In the genomic region with DNA sequence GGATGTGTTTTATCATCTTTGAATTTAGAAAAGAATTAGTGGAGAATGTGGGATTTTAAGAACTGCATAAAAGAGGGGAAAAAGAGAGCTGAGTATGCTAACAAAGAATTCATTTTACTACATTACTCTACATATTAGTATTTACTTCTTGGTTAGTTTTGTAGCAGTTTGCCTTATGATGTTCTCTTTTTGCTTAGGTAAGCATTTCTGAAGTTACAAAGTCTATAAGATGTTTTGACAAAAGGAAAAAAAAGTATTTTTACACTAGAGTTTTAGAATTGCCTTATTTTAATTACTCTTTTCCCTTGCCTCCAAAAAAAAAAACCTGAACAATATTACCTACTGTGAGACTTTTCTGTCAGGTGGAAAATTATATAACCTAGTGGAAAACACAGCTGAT, we compare ENCODE assay signal across 33 cellular contexts.
"Had no signal": no experiment of that assay in that cellular context is flagged by ENCODE, and none has a peak within 500 bp of the region (broad histone marks: within the 10 kb centered on the region; RNA-seq: fewer than 3 reads in every experiment).

No MANE protein-coding gene starts in this region.

- H3K27me3 ChIP-seq: adrenal gland, body of pancreas, brain microvascular endothelial cell, breast epithelium had no signal

- H3K36me3 ChIP-seq: adrenal gland, brain microvascular endothelial cell, breast epithelium had no signal

- H3K4me1 ChIP-seq: adrenal gland, body of pancreas, breast epithelium had no signal

- DNase-seq: activated B cell treated with CpG ODN at 0.5 μM for 24 hours; activated CD4-positive, alpha-beta memory T cell treated with anti-CD3 and anti-CD28 coated beads for 36 hours; activated CD4-positive, alpha-beta T cell treated with anti-CD3 and anti-CD28 coated beads for 4 hours; activated CD4-positive, alpha-beta T cell treated with anti-CD3 and anti-CD28 coated beads, Interleukin-2, amount 10 ng/mL, durations not matched to agents 24 days and 14 days; activated CD4-positive, alpha-beta T cell treated with anti-CD3 and anti-CD28 coated beads, Interleukin-2, amount 50 U/mL, for 1 hour; activated CD4-positive, alpha-beta T cell treated with anti-CD3 and anti-CD28 coated beads, Interleukin-2, amount 50 U/mL, for 4 hours; activated CD4-positive, CD25-positive, alpha-beta regulatory T cell treated with anti-CD3 and anti-CD28 coated beads, Interleukin-2, amount 50 U/mL, for 72 hours; activated CD8-positive, alpha-beta memory T cell treated with anti-CD3 and anti-CD28 coated beads, Interleukin-2, amount 50 U/mL, for 4 hours; activated CD8-positive, alpha-beta T cell treated with anti-CD3 and anti-CD28 coated beads for 36 hours; activated effector memory CD4-positive, alpha-beta T cell treated with anti-CD3 and anti-CD28 coated beads, Interleukin-2, amount 50 U/mL, for 16 hours; activated gamma-delta T cell treated with Interleukin-2 at 50 U/mL for 16 hours; activated naive CD4-positive, alpha-beta T cell; activated naive CD4-positive, alpha-beta T cell treated with anti-CD3 and anti-CD28 coated beads for 36 hours; activated naive CD4-positive, alpha-beta T cell treated with anti-CD3 and anti-CD28 coated beads, Interleukin-2, amount 50 U/mL, for 16 hours; activated naive CD8-positive, alpha-beta T cell treated with anti-CD3 and anti-CD28 coated beads for 36 hours; activated T-cell treated with anti-CD3 and anti-CD28 coated beads for 4 hours; activated T-cell treated with anti-CD3 and anti-CD28 coated beads, Interleukin-2, amount 50 U/mL, for 1 hour; activated T-cell treated with anti-CD3 and anti-CD28 coated beads, Interleukin-2, amount 50 U/mL, for 4 hours; activated T-cell treated with anti-CD3 and anti-CD28 coated beads, Interleukin-2, amount 50 U/mL, for 72 hours; adrenal gland; amniotic stem cell; aorta; body of pancreas; brain microvascular endothelial cell; central memory CD4-positive, alpha-beta T cell; T-helper 2 cell; T-helper 9 cell had no signal

- H3K4me3 ChIP-seq: adrenal gland, body of pancreas, breast epithelium had no signal

- ATAC-seq: activated CD8-positive, alpha-beta T cell treated with anti-CD3 and anti-CD28 coated beads for 36 hours; activated naive CD4-positive, alpha-beta T cell treated with anti-CD3 and anti-CD28 coated beads, Interleukin-2, amount 50 U/mL, for 72 hours; activated T-cell treated with anti-CD3 and anti-CD28 coated beads, Interleukin-2, amount 50 U/mL, for 4 hours; activated T-cell treated with anti-CD3 and anti-CD28 coated beads, Interleukin-2, amount 50 U/mL, for 72 hours; activated T-helper 17 cell treated with anti-CD3 and anti-CD28 coated beads, Interleukin-2, amount 50 U/mL, for 72 hours; body of pancreas had no signal

- H3K9me3 ChIP-seq: adrenal gland, body of pancreas, breast epithelium had no signal

- FAIRE-seq: astrocyte, TTC549 had no signal

- H3K27ac ChIP-seq: adrenal gland, body of pancreas, brain microvascular endothelial cell, breast epithelium, VCaP had no signal
